8 cellular contexts compared by ENCODE assay signal in genomic region chr17:42067371-42068180, GRCh38. TPM values are rescaled to one million over a fixed set of nuclear protein-coding genes. Genes with fewer than 3 reads are reported as not detected.
DNase-seq lines count a peak whose midpoint lies in the region; ATAC-seq, FAIRE-seq and TF ChIP-seq lines count a peak whose summit lies in the region.

No MANE protein-coding gene starts in this region.

- WGBS in liver = 37% methylated on average over 14 of the region's 14 CpGs

- peak; percentile 71 to 81 for TF ChIP-seq RAD21 in liver (IDR thresholded peaks at IDR 0.05)

- H3K79me2 ChIP-seq in MM.1S (ENCODE audit: low read length) = no peaks in the 10 kb centered on the region

- ATAC-seq in GM18502 (IDR thresholded peaks at IDR 0.05; ENCODE audit: poor library complexity, unreplicated experiment) (no peak), GM21825 (IDR thresholded peaks at IDR 0.05; ENCODE audit: unreplicated experiment) (no peak)

- H3K27me3 ChIP-seq in MM.1S (replicated peaks; ENCODE audit: insufficient read depth, low read length) = peaks cover 20% of the 10 kb centered on the region
- H3K27me3 ChIP-seq in liver (ENCODE audit: control insufficient read depth in 4 of 4, insufficient read depth in 4 of 4, low read length in 3 of 4) = no peaks in the 10 kb centered on the region

- peaks cover 9% of the 10 kb centered on the region for H3F3A ChIP-seq in MM.1S (ENCODE audit: insufficient read depth, low read length)

- no peak overlapping the region for H3K27ac ChIP-seq in MM.1S (ENCODE audit: low read length)
- no peak overlapping the region for H3K27ac ChIP-seq in liver (ENCODE audit: low read depth in 1 of 2, low read length in 2 of 2)

- H3K9me3 ChIP-seq in MM.1S (replicated peaks; ENCODE audit: insufficient read depth, low read length) = no peaks in the 10 kb centered on the region
- H3K9me3 ChIP-seq in liver (ENCODE audit: control insufficient read depth in 4 of 4, low read length in 3 of 4) = no peaks in the 10 kb centered on the region

- no peak overlapping the region for H3K4me2 ChIP-seq in MM.1S (ENCODE audit: low read depth, low read length)

- DNase-seq in MM.1S = peak; percentile 50
- peak; percentile 38 to 70 (median 50) for DNase-seq in activated CD4-positive, CD25-positive, alpha-beta regulatory T cell (lab: John Stamatoyannopoulos, UW)
- DNase-seq in cardiac fibroblast (ENCODE audit: low read depth in 2 of 2) = peak; percentile 46 to 56
- DNase-seq in stimulated activated CD4-positive, alpha-beta T cell treated with anti-CD3 and anti-CD28 coated beads, TNF-alpha, amount 100 ng/mL, for 4 hours (ENCODE audit: low read depth in 3 of 3) = peak; percentile 35 to 57 (median 40)

- no peaks in the 10 kb centered on the region for H3K9me2 ChIP-seq in MM.1S (replicated peaks; ENCODE audit: insufficient read depth, low read length)

- H3K36me3 ChIP-seq in MM.1S (replicated peaks; ENCODE audit: insufficient read depth, low read length) (no peaks in the 10 kb centered on the region), liver (ENCODE audit: control insufficient read depth in 4 of 4, insufficient read depth in 3 of 4, low read depth in 1 of 4, low read length in 3 of 4) (no peaks in the 10 kb centered on the region)

- peak; percentile 50 for FAIRE-seq in G401.6 (lab: Jason Lieb, UNC)

- H3K4me1 ChIP-seq in MM.1S (ENCODE audit: low read length) (peaks cover 15% of the 10 kb centered on the region), liver (ENCODE audit: control insufficient read depth in 4 of 4, insufficient read depth in 4 of 4, low read length in 3 of 4) (peaks cover 3 to 8% (median 5%) of the 10 kb centered on the region in 4 donors)

- H4K20me1 ChIP-seq in MM.1S (ENCODE audit: insufficient read depth, low read length) = no peaks in the 10 kb centered on the region

- H2AFZ ChIP-seq in MM.1S (ENCODE audit: low read length) = peak overlapping the region; percentile 29

- H3K9ac ChIP-seq in MM.1S (ENCODE audit: low read length) = no peak overlapping the region
- no peak overlapping the region for H3K9ac ChIP-seq in liver (ENCODE audit: low read depth in 1 of 2, low read length in 2 of 2)

- TF ChIP-seq CTCF in MM.1S (IDR thresholded peaks at IDR 0.05; ENCODE audit: low read length) (peak; percentile 96), cardiac fibroblast (IDR thresholded peaks at IDR 0.05; ENCODE audit: low read depth, low read length) (peak; percentile 95), liver (IDR thresholded peaks at IDR 0.05; ENCODE audit: low read depth, low read length, missing input control) (peak; percentile 91)

- no peak overlapping the region for H3K4me3 ChIP-seq in MM.1S (ENCODE audit: low read length)
- H3K4me3 ChIP-seq in cardiac fibroblast (replicated peaks in 1 of 2; ENCODE audit: low read depth in 2 of 2, low read length in 2 of 2) = no peak overlapping the region
- no peak overlapping the region for H3K4me3 ChIP-seq in liver (ENCODE audit: low read depth in 1 of 3, low read length in 3 of 3)

TF ChIP-seq in liver, 16 proteins besides CTCF, POLR2A, EP300 and RAD21:
- TF ChIP-seq RXRA (IDR thresholded peaks at IDR 0.05) (no peak), YY1 (IDR thresholded peaks at IDR 0.05) (no peak), HNF4G (IDR thresholded peaks at IDR 0.05) (no peak), EGR1 (IDR thresholded peaks at IDR 0.05; ENCODE audit: low read depth in 2 of 2) (no peak), JUND (IDR thresholded peaks at IDR 0.05) (no peak), HNF4A (conservative IDR thresholded peaks at IDR 0.05) (no peak), GABPA (IDR thresholded peaks at IDR 0.05 in 1 of 2, conservative IDR thresholded peaks at IDR 0.05 in 1 of 2) (no peak), ZBTB33 (IDR thresholded peaks at IDR 0.05) (no peak), FOXA2 (IDR thresholded peaks at IDR 0.05) (no peak), NR2F2 (IDR thresholded peaks at IDR 0.05) (no peak), TAF1 (conservative IDR thresholded peaks at IDR 0.05) (no peak), SP1 (IDR thresholded peaks at IDR 0.05) (no peak), FOXA1 (IDR thresholded peaks at IDR 0.05) (no peak)
- TF ChIP-seq, protein P1, sequence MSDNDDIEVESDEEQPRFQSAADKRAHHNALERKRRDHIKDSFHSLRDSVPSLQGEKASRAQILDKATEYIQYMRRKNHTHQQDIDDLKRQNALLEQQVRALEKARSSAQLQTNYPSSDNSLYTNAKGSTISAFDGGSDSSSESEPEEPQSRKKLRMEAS (IDR thresholded peaks at IDR 0.05) = no peak
- TF ChIP-seq, protein P2, sequence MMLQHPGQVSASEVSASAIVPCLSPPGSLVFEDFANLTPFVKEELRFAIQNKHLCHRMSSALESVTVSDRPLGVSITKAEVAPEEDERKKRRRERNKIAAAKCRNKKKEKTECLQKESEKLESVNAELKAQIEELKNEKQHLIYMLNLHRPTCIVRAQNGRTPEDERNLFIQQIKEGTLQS (IDR thresholded peaks at IDR 0.05) = no peak
- TF ChIP-seq, protein P3, sequence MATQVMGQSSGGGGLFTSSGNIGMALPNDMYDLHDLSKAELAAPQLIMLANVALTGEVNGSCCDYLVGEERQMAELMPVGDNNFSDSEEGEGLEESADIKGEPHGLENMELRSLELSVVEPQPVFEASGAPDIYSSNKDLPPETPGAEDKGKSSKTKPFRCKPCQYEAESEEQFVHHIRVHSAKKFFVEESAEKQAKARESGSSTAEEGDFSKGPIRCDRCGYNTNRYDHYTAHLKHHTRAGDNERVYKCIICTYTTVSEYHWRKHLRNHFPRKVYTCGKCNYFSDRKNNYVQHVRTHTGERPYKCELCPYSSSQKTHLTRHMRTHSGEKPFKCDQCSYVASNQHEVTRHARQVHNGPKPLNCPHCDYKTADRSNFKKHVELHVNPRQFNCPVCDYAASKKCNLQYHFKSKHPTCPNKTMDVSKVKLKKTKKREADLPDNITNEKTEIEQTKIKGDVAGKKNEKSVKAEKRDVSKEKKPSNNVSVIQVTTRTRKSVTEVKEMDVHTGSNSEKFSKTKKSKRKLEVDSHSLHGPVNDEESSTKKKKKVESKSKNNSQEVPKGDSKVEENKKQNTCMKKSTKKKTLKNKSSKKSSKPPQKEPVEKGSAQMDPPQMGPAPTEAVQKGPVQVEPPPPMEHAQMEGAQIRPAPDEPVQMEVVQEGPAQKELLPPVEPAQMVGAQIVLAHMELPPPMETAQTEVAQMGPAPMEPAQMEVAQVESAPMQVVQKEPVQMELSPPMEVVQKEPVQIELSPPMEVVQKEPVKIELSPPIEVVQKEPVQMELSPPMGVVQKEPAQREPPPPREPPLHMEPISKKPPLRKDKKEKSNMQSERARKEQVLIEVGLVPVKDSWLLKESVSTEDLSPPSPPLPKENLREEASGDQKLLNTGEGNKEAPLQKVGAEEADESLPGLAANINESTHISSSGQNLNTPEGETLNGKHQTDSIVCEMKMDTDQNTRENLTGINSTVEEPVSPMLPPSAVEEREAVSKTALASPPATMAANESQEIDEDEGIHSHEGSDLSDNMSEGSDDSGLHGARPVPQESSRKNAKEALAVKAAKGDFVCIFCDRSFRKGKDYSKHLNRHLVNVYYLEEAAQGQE (IDR thresholded peaks at IDR 0.05) = no peak

RNA-seq across cellular contexts. Expression of gene C17orf113, which starts 17.2 kb away (rescaled TPM):
- total RNA-seq in liver = under 1 TPM; 0.14 to 0.17 TPM
- polyA plus RNA-seq in liver = under 1 TPM in 1 of 2 donors, not detected in 1; 0.12 TPM

RNA-seq across cellular contexts. Expression of gene ZNF385C, which starts 30.7 kb away (rescaled TPM):
- total RNA-seq in liver = under 1 TPM in 1 of 2 donors, not detected in 1; 0.19 TPM
- polyA plus RNA-seq in liver = under 1 TPM; 0.03 to 0.06 TPM

RNA-seq across cellular contexts. Expression of gene DHX58, which starts 44.9 kb away (rescaled TPM):
- 10 to 100 TPM in 1 of 2 donors, 1 to 10 TPM in 1; 4.0 to 20.2 TPM for total RNA-seq in liver
- polyA plus RNA-seq in liver = 10 to 100 TPM in 1 of 2 donors, 1 to 10 TPM in 1; 4.3 to 21.9 TPM

RNA-seq across cellular contexts. Expression of gene NKIRAS2, which starts 47.7 kb away (rescaled TPM):
- 10 to 100 TPM; 17.3 to 17.4 TPM for total RNA-seq in liver
- 10 to 100 TPM; 16.4 to 20.7 TPM for polyA plus RNA-seq in liver

RNA-seq across cellular contexts. Expression of gene DNAJC7, which starts 50.3 kb away (rescaled TPM):
- 10 to 100 TPM; 28.7 to 33.9 TPM for total RNA-seq in liver
- polyA plus RNA-seq in liver = 10 to 100 TPM; 29.4 to 31.8 TPM
